Comparison of ENCODE assay signal across 10 cellular contexts in the genomic region with DNA sequence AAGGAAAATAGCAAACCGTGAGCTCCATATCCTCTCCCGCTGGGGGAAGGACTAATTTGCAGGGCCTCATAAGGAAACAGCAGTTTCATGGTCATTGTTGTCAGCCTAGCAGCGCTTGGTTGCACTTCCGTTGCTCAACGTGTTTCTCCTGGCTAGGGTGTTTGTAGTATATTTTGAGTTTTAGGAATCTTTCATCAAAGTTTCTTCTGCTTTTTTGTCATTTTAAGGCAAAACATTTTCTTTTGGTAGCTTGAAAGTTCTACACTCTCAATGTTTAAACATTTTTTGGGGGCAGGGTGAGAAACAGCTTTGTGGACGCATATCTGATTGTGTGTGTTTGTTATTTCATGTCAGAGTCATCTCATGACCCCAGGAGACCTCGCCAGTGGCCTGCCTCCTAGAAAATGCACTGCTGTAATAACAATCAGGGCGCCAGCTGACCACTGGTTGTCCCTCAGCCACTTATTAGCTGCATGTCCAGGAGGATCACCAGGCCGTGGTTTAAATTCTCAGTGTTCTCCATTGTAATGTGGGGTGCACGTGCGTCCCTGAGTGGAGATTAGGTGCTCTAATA. TPM values are rescaled to one million over a fixed set of nuclear protein-coding genes. Genes with fewer than 3 reads are reported as not detected.
A peak's percentile ranks its signal among the peaks of the same experiment; 100 is the strongest.
DNase-seq lines count a peak whose midpoint lies in the region; ATAC-seq, FAIRE-seq and TF ChIP-seq lines count a peak whose summit lies in the region.
"Had no signal": no experiment of that assay in that cellular context is flagged by ENCODE, and none has a peak within 500 bp of the region (broad histone marks: within the 10 kb centered on the region; RNA-seq: fewer than 3 reads in every experiment).

No MANE protein-coding gene starts in this region.

- POLR2A ChIA-PET in naive thymus-derived CD4-positive, alpha-beta T cell (lab: Charles Lee): interaction anchor here (0.6 to 1.1 kb wide), 3 partner anchors 16 to 197 kb away, joined by 3 to 6 read pairs (median 4); no protein-coding TSS in a partner anchor

- H3K4me3 ChIP-seq in HUES6 (ENCODE audit: low read depth, low read length): peak overlapping the region; percentile 44
- no peak overlapping the region for H3K4me3 ChIP-seq in cardiac fibroblast (replicated peaks in 1 of 2; ENCODE audit: low read depth in 2 of 2, low read length in 2 of 2)
- H3K4me3 ChIP-seq in naive thymus-derived CD4-positive, alpha-beta T cell (ENCODE audit: low read length): no peak overlapping the region
- H3K4me3 ChIP-seq: transverse colon had no signal

- peaks cover 0 to 2% (median 0%) of the 10 kb centered on the region in 11 donors for H3K9me3 Mint-ChIP-seq in naive thymus-derived CD4-positive, alpha-beta T cell

- peak overlapping the region in 6 of 9 donors; percentile 4 to 62 (median 52) for H3K27ac Mint-ChIP-seq in naive thymus-derived CD4-positive, alpha-beta T cell

- peaks cover 67 to 98% (median 87%) of the 10 kb centered on the region in 7 donors for H3K4me1 Mint-ChIP-seq in naive thymus-derived CD4-positive, alpha-beta T cell

- 0 out of 2 replicates have a peak overlapping the region, but pooled peaks have one; percentile 18 for H3K27ac ChIP-seq in HUES6 (ENCODE audit: low read depth, low read length)
- no peak overlapping the region for H3K27ac ChIP-seq in naive thymus-derived CD4-positive, alpha-beta T cell (ENCODE audit: low read depth, low read length)

- CTCF ChIA-PET in naive thymus-derived CD4-positive, alpha-beta T cell (lab: Charles Lee): interaction anchor here (0.8 kb wide), 1 partner anchor 174 kb away, joined by 3 read pairs; no protein-coding TSS in a partner anchor

- no peak overlapping the region for H3K9ac ChIP-seq in HUES6 (ENCODE audit: low read length)

- peaks cover 88% of the 10 kb centered on the region for H3K4me1 ChIP-seq in HUES6 (ENCODE audit: control insufficient read depth, insufficient read depth, low read length)
- H3K4me1 ChIP-seq in naive thymus-derived CD4-positive, alpha-beta T cell (ENCODE audit: control insufficient read depth in 2 of 2, insufficient read depth in 2 of 2, low read length in 2 of 2): peaks cover 13 to 52% of the 10 kb centered on the region in 2 donors

- DNase-seq in GM12891 (ENCODE audit: insufficient read length, low spot score) (no peak), cardiac fibroblast (ENCODE audit: low read depth in 2 of 2) (peak; percentile 51 to 68), DMS53 treated with DMSO at 0.1 percent for 48 hours (lab: John Stamatoyannopoulos, UW; ENCODE audit: unreplicated experiment) (no peak), H54 (ENCODE audit: insufficient read length, low spot score) (no peak)
- DNase-seq in naive thymus-derived CD4-positive, alpha-beta T cell: no peak
- DNase-seq: NCI-H1436 treated with DMSO at 0.1 percent for 48 hours, transverse colon had no signal

- no peaks in the 10 kb centered on the region for H3K27me3 ChIP-seq in HUES6 (ENCODE audit: control insufficient read depth, insufficient read depth, low read length)
- no peaks in the 10 kb centered on the region for H3K27me3 ChIP-seq in naive thymus-derived CD4-positive, alpha-beta T cell (ENCODE audit: control insufficient read depth in 2 of 2, insufficient read depth in 2 of 2, low read length in 2 of 2)
- H3K27me3 ChIP-seq: transverse colon had no signal

- TF ChIP-seq POLR2A in GM12891 (IDR thresholded peaks at IDR 0.05; ENCODE audit: low read depth, low read length): no peak
- no peak for TF ChIP-seq POLR2A in H54 (IDR thresholded peaks at IDR 0.05; ENCODE audit: low read depth, low read length)

- H3K36me3 Mint-ChIP-seq in naive thymus-derived CD4-positive, alpha-beta T cell: peaks cover 0 to 15% (median 8%) of the 10 kb centered on the region in 5 donors

- peaks cover 10% of the 10 kb centered on the region; the same call in 1 of the 2 replicates for H3K36me3 ChIP-seq in HUES6 (ENCODE audit: control insufficient read depth, insufficient read depth, low read length)
- no peaks in the 10 kb centered on the region for H3K36me3 ChIP-seq in naive thymus-derived CD4-positive, alpha-beta T cell (ENCODE audit: control insufficient read depth in 2 of 3, insufficient read depth in 3 of 3, low read length in 3 of 3)
- H3K36me3 ChIP-seq: transverse colon had no signal

- intact Hi-C loops in naive thymus-derived CD4-positive, alpha-beta T cell (cut with micrococcal nuclease): loop anchor here in 1 of 2 donors (2.0 to 5.0 kb wide), 2 partner anchors 14 to 36 kb away; no protein-coding TSS in a partner anchor

- H3K4me3 Mint-ChIP-seq in naive thymus-derived CD4-positive, alpha-beta T cell: peak overlapping the region; percentile 54 to 79 (median 62)

- FAIRE-seq in GM12891 (lab: Jason Lieb, UNC): peak; percentile 60
- no peak for FAIRE-seq in H54 (lab: Jason Lieb, UNC)

- TF ChIP-seq CTCF in cardiac fibroblast (IDR thresholded peaks at IDR 0.05; ENCODE audit: low read depth, low read length): no peak

- ATAC-seq in naive thymus-derived CD4-positive, alpha-beta T cell: peak; percentile 45
- no peak for ATAC-seq in HG02852 (IDR thresholded peaks at IDR 0.05; ENCODE audit: unreplicated experiment)
- no peak for ATAC-seq in GM21367 (IDR thresholded peaks at IDR 0.05; ENCODE audit: unreplicated experiment)

- no peaks in the 10 kb centered on the region for H3K27me3 Mint-ChIP-seq in naive thymus-derived CD4-positive, alpha-beta T cell

- H3K9me3 ChIP-seq in HUES6 (ENCODE audit: control insufficient read depth, insufficient read depth, low read depth, low read length): no peaks in the 10 kb centered on the region
- H3K9me3 ChIP-seq in naive thymus-derived CD4-positive, alpha-beta T cell (ENCODE audit: control insufficient read depth in 2 of 3, low read length in 3 of 3): no peaks in the 10 kb centered on the region
- H3K9me3 ChIP-seq: transverse colon had no signal

TF ChIP-seq in GM12891, 5 proteins besides CTCF, POLR2A, EP300 and RAD21:
- peak; percentile 60 for TF ChIP-seq SPI1 (IDR thresholded peaks at IDR 0.05; ENCODE audit: low read depth, low read length)
- TF ChIP-seq TAF1 (IDR thresholded peaks at IDR 0.05; ENCODE audit: low read depth, low read length): no peak
TF ChIP-seq in GM12891: peak in this region for 1.

RNA-seq across cellular contexts. Expression of a gene that starts 20.6 kb away (rescaled TPM):
- 10.5 TPM for polyA plus RNA-seq in GM12891 (2012; ENCODE audit: low read depth, missing spikeins)
- 10 to 100 TPM; 23.4 to 39.6 (median 29.9) TPM for total RNA-seq in naive thymus-derived CD4-positive, alpha-beta T cell
- 10 to 100 TPM in 1 of 2 donors, 1 to 10 TPM in 1; 6.9 to 13.9 TPM for polyA plus RNA-seq in naive thymus-derived CD4-positive, alpha-beta T cell

Comparison
In these comparisons a context has a peak if more than half of its experiments do, and no peak if none do; other contexts are left out.
1. DNase-seq: peak in cardiac fibroblast (2 of 2); none in GM12891 (single experiment), naive thymus-derived CD4-positive, alpha-beta T cell (0 of 9), DMS53 treated with DMSO at 0.1 percent for 48 hours (single experiment) and H54 (single experiment).